ENCODE assay signal across 17 cellular contexts in genomic region chr9:136565722-136566552, GRCh38. TPM values are rescaled to one million over a fixed set of nuclear protein-coding genes. Genes with fewer than 3 reads are reported as not detected.
DNase-seq lines count a peak whose midpoint lies in the region; ATAC-seq, FAIRE-seq and TF ChIP-seq lines count a peak whose summit lies in the region.
"Had no signal": no experiment of that assay in that cellular context is flagged by ENCODE, and none has a peak within 500 bp of the region (broad histone marks: within the 10 kb centered on the region; RNA-seq: fewer than 3 reads in every experiment).

No MANE protein-coding gene starts in this region.

- no peaks in the 10 kb centered on the region for H4K20me1 ChIP-seq in astrocyte (ENCODE audit: insufficient read depth, low read length)

- H3K36me3 ChIP-seq in astrocyte (ENCODE audit: insufficient read depth, low read length) (no peaks in the 10 kb centered on the region), gastroesophageal sphincter (no peaks in the 10 kb centered on the region), neutrophil (no peaks in the 10 kb centered on the region), thyroid gland (no peaks in the 10 kb centered on the region)
- H3K36me3 ChIP-seq: left lung, WERI-Rb-1 had no signal

- intact Hi-C loops in thyroid gland (cut with DNase I): no loop called here
- intact Hi-C loops in posterior cingulate gyrus (cut with DNase I): no loop called here

- DNase-seq in astrocyte (ENCODE audit: low read depth): no peak
- no peak for DNase-seq in thyroid gland
- no peak for DNase-seq in NCI-H524 (lab: John Stamatoyannopoulos, UW)
- no peak for DNase-seq in NCI-H1930 (lab: John Stamatoyannopoulos, UW)
- DNase-seq in posterior cingulate gyrus: no peak
- DNase-seq in NCI-H526 (lab: John Stamatoyannopoulos, UW): no peak
- DNase-seq: activated effector memory CD4-positive, alpha-beta T cell treated with anti-CD3 and anti-CD28 coated beads, Interleukin-2, amount 50 U/mL, for 16 hours; DMS153; HFFc6; T-cell; WERI-Rb-1 had no signal

- no peaks in the 10 kb centered on the region for H3K9me3 Mint-ChIP-seq in astrocyte (ENCODE audit: unreplicated experiment)
- H3K9me3 Mint-ChIP-seq: HFFc6; stimulated activated naive CD8-positive, alpha-beta T cell treated with anti-CD3 and anti-CD28 coated beads, Interleukin-15, Interleukin-2, amounts not matched to agents 100 ng/mL and 50 ng/mL, for 24 hours; T-cell had no signal

- H3K4me2 ChIP-seq in astrocyte (ENCODE audit: low read length): no peak overlapping the region

- no peak overlapping the region for H2AFZ ChIP-seq in astrocyte (ENCODE audit: low read depth, low read length)

- no peaks in the 10 kb centered on the region for H3K27me3 Mint-ChIP-seq in astrocyte (ENCODE audit: low read depth, unreplicated experiment)
- H3K27me3 Mint-ChIP-seq: stimulated activated naive CD8-positive, alpha-beta T cell treated with anti-CD3 and anti-CD28 coated beads, Interleukin-15, Interleukin-2, amounts not matched to agents 100 ng/mL and 50 ng/mL, for 24 hours had no signal

- H3K27me3 ChIP-seq in astrocyte (ENCODE audit: insufficient read depth, low read length) (no peaks in the 10 kb centered on the region), gastroesophageal sphincter (no peaks in the 10 kb centered on the region), neutrophil (no peaks in the 10 kb centered on the region), thyroid gland (no peaks in the 10 kb centered on the region)
- H3K27me3 ChIP-seq: left lung had no signal

- H3K4me1 ChIP-seq in astrocyte (ENCODE audit: insufficient read depth, low read length) (peaks cover 34% of the 10 kb centered on the region), gastroesophageal sphincter (peaks cover 5 to 82% (median 60%) of the 10 kb centered on the region in 3 donors), neutrophil (ENCODE audit: control insufficient read depth in 1 of 2, insufficient read depth in 1 of 2, low read depth in 1 of 2, low read length in 1 of 2) (peaks cover 53 to 64% of the 10 kb centered on the region in 2 experiments), thyroid gland (peaks cover 18 to 61% of the 10 kb centered on the region in 2 donors)

- no peak overlapping the region for H3K4me3 ChIP-seq in astrocyte (ENCODE audit: insufficient read depth, low read depth, low read length)
- no peak overlapping the region for H3K4me3 ChIP-seq in gastroesophageal sphincter
- H3K4me3 ChIP-seq in neutrophil (ENCODE audit: low read depth in 1 of 2, low read length in 1 of 2): no peak overlapping the region
- no peak overlapping the region for H3K4me3 ChIP-seq in thyroid gland (replicated peaks in 1 of 3)
- H3K4me3 ChIP-seq: left lung had no signal

- no peak for TF ChIP-seq EP300 in gastroesophageal sphincter (IDR thresholded peaks at IDR 0.05)

- H3K36me3 Mint-ChIP-seq in astrocyte (ENCODE audit: low read depth, unreplicated experiment): peaks cover 3% of the 10 kb centered on the region
- H3K36me3 Mint-ChIP-seq: T-cell had no signal

- TF ChIP-seq POLR2A in gastroesophageal sphincter (IDR thresholded peaks at IDR 0.05) (no peak), thyroid gland (IDR thresholded peaks at IDR 0.05) (no peak)

- H3K4me3 Mint-ChIP-seq in astrocyte (ENCODE audit: unreplicated experiment): no peak overlapping the region
- H3K4me3 Mint-ChIP-seq: HFFc6; stimulated activated naive CD8-positive, alpha-beta T cell treated with anti-CD3 and anti-CD28 coated beads, Interleukin-15, Interleukin-2, amounts not matched to agents 100 ng/mL and 50 ng/mL, for 24 hours; T-cell had no signal

- no peaks in the 10 kb centered on the region for H3K79me2 ChIP-seq in astrocyte (ENCODE audit: insufficient read depth, low read length)

- 82% methylated on average over 5 of the region's 24 CpGs; no CpG with 5 or more reads in 1 of the 2 donors for WGBS in gastroesophageal sphincter (ENCODE audit: low coverage in 1 of 2), 2 donors
- 84 to 88% methylated on average over 15 to 24 of the region's 24 CpGs for WGBS in thyroid gland, 2 donors

- ATAC-seq in gastroesophageal sphincter: no peak
- ATAC-seq: T-cell had no signal

- no peak overlapping the region for H3K9ac ChIP-seq in astrocyte (ENCODE audit: low read length)

- TF ChIP-seq CTCF in astrocyte (IDR thresholded peaks at IDR 0.05; ENCODE audit: insufficient read depth, low read depth, low read length) (no peak), gastroesophageal sphincter (IDR thresholded peaks at IDR 0.05) (no peak), neutrophil (IDR thresholded peaks at IDR 0.05) (no peak), thyroid gland (IDR thresholded peaks at IDR 0.05) (no peak)

- no peaks in the 10 kb centered on the region for H3K9me3 ChIP-seq in astrocyte (ENCODE audit: insufficient read depth, low read depth, low read length)
- H3K9me3 ChIP-seq in gastroesophageal sphincter: no peaks in the 10 kb centered on the region
- H3K9me3 ChIP-seq in neutrophil: no peaks in the 10 kb centered on the region
- no peaks in the 10 kb centered on the region for H3K9me3 ChIP-seq in thyroid gland
- H3K9me3 ChIP-seq: left lung had no signal

- H3K27ac ChIP-seq in astrocyte (ENCODE audit: low read depth, low read length) (no peak overlapping the region), gastroesophageal sphincter (peak overlapping the region in 3 of 4 donors; percentile 74 to 79 (median 77)), neutrophil (peak overlapping the region; percentile 97), thyroid gland (peak overlapping the region in 2 of 3 donors; percentile 10 to 27)
- H3K27ac ChIP-seq: WERI-Rb-1 had no signal

- no peak for FAIRE-seq in astrocyte (lab: Jason Lieb, UNC)
- FAIRE-seq: GM18507, GM19239 had no signal

- peaks cover 22% of the 10 kb centered on the region for H3K4me1 Mint-ChIP-seq in astrocyte (ENCODE audit: low read depth, unreplicated experiment)
- H3K4me1 Mint-ChIP-seq: T-cell had no signal

- peak overlapping the region; percentile 34 for H3K27ac Mint-ChIP-seq in astrocyte (ENCODE audit: unreplicated experiment)
- H3K27ac Mint-ChIP-seq: HFFc6; stimulated activated naive CD8-positive, alpha-beta T cell treated with anti-CD3 and anti-CD28 coated beads, Interleukin-15, Interleukin-2, amounts not matched to agents 100 ng/mL and 50 ng/mL, for 24 hours; T-cell had no signal

RNA-seq across cellular contexts. Expression of gene NOTCH1, which starts 20.1 kb away (rescaled TPM):
- total RNA-seq in astrocyte (34.1 and 35.5 TPM in 2 replicates), gastroesophageal sphincter (10 to 100 TPM; 31.1 to 72.1 (median 44.0) TPM), thyroid gland (10 to 100 TPM; 19.6 to 35.4 (median 23.2) TPM)
